In genomic region chr2:25558262-25558661, GRCh38 we compare ENCODE assay signal across 8 cellular contexts.
A peak's percentile ranks its signal among the peaks of the same experiment; 100 is the strongest.
DNase-seq lines count a peak whose midpoint lies in the region; ATAC-seq, FAIRE-seq and TF ChIP-seq lines count a peak whose summit lies in the region.

No MANE protein-coding gene starts in this region.

- H2AFZ ChIP-seq in endothelial cell of umbilical vein (ENCODE audit: low read depth, low read length): peak overlapping the region; percentile 7

- no peaks in the 10 kb centered on the region for H3K9me1 ChIP-seq in endothelial cell of umbilical vein (replicated peaks; ENCODE audit: control insufficient read depth, extremely low read depth, insufficient read depth, low read length)

- no peaks in the 10 kb centered on the region for H3K9me3 ChIP-seq in left ventricle myocardium inferior (replicated peaks)
- no peaks in the 10 kb centered on the region for H3K9me3 ChIP-seq in endothelial cell of umbilical vein (replicated peaks; ENCODE audit: control insufficient read depth, insufficient read depth, low read length)

- BruUV-seq in endothelial cell of umbilical vein (replicated peaks; lab: Mats Ljungman, UMichigan): no TSS peak

- dilution Hi-C loops in endothelial cell of umbilical vein (cut with MboI; ENCODE audit: extremely low pct_ligation_motif_present, low sequenced_read_pairs): no loop called here

- intact Hi-C loops in Right ventricle myocardium superior (cut with DNase I): no loop called here
- intact Hi-C loops in left ventricle myocardium inferior (cut with micrococcal nuclease): no loop called here
- intact Hi-C loops in endothelial cell of umbilical vein (cut with micrococcal nuclease): no loop called here

- H3K27ac ChIP-seq in left ventricle myocardium inferior (replicated peaks): no peak overlapping the region
- peak overlapping the region; percentile 56 for H3K27ac ChIP-seq in endothelial cell of umbilical vein (ENCODE audit: insufficient read depth, low read depth, low read length)

- H3K9ac ChIP-seq in endothelial cell of umbilical vein (replicated peaks; ENCODE audit: extremely low read depth, insufficient read depth, low read length): no peak overlapping the region

- H3K27me3 ChIP-seq in left ventricle myocardium inferior (ENCODE audit: low read depth): no peaks in the 10 kb centered on the region
- H3K27me3 ChIP-seq in endothelial cell of umbilical vein (ENCODE audit: control insufficient read depth in 2 of 2, insufficient read depth in 2 of 2, low read length in 2 of 2): no peaks in the 10 kb centered on the region

- POLR2A ChIA-PET in endothelial cell of umbilical vein (lab: Charles Lee): interaction anchor here (0.6 kb wide), 1 partner anchor 34 kb away, joined by 3 read pairs; no protein-coding TSS in a partner anchor

- no peaks in the 10 kb centered on the region for H4K20me1 ChIP-seq in endothelial cell of umbilical vein (replicated peaks; ENCODE audit: control insufficient read depth, extremely low read depth, insufficient read depth, low read length)

- H3K79me2 ChIP-seq in endothelial cell of umbilical vein (ENCODE audit: control insufficient read depth, insufficient read depth, low read length): no peaks in the 10 kb centered on the region

- H3K36me3 ChIP-seq in left ventricle myocardium inferior: no peaks in the 10 kb centered on the region
- no peaks in the 10 kb centered on the region for H3K36me3 ChIP-seq in endothelial cell of umbilical vein (ENCODE audit: control insufficient read depth in 2 of 2, extremely low read depth in 1 of 2, insufficient read depth in 2 of 2, low read length in 2 of 2)

- ATAC-seq in Right ventricle myocardium superior (ENCODE audit: poor library complexity): peak; percentile 57
- ATAC-seq in HG03108 (IDR thresholded peaks at IDR 0.05; ENCODE audit: unreplicated experiment): peak; percentile 83

- CTCF ChIA-PET in endothelial cell of umbilical vein (lab: Charles Lee): interaction anchor here (0.8 to 1.6 kb wide), 5 partner anchors 8 to 196 kb away, joined by 3 to 7 read pairs (median 4); no protein-coding TSS in a partner anchor

- no peak for TF ChIP-seq POLR2A in endothelial cell of umbilical vein (IDR thresholded peaks at IDR 0.05; ENCODE audit: low read depth, low read length)

- peak overlapping the region; percentile 39 for H3K4me2 ChIP-seq in endothelial cell of umbilical vein (ENCODE audit: insufficient read depth, low read length)

- no peak overlapping the region for H3K4me3 ChIP-seq in left ventricle myocardium inferior
- no peak overlapping the region for H3K4me3 ChIP-seq in endothelial cell of umbilical vein (replicated peaks in 1 of 3; ENCODE audit: insufficient read depth in 1 of 3, low read depth in 1 of 3, low read length in 3 of 3)

- DNase-seq in Right ventricle myocardium superior (no peak), left ventricle myocardium inferior (no peak), SKM-1 treated with dmso at 0.1 percent for 144 hours (lab: John Stamatoyannopoulos, UW; ENCODE audit: unreplicated experiment) (peak; percentile 63), endothelial cell of umbilical vein (ENCODE audit: low read depth, low spot score) (peak; percentile 79), NCI-H128 (lab: John Stamatoyannopoulos, UW; ENCODE audit: unreplicated experiment) (no peak), superior temporal gyrus (ENCODE audit: extremely low spot score) (no peak)
- peak; percentile 60 for DNase-seq in stimulated activated CD4-positive, alpha-beta T cell treated with anti-CD3 and anti-CD28 coated beads, Interleukin-4, amount 100 ng/mL, for 24 hours

- peaks cover 16% of the 10 kb centered on the region for H3K4me1 ChIP-seq in left ventricle myocardium inferior
- peaks cover 10% of the 10 kb centered on the region for H3K4me1 ChIP-seq in endothelial cell of umbilical vein (ENCODE audit: control insufficient read depth, extremely low read depth, insufficient read depth, low read length)

- peak; percentile 86 for FAIRE-seq in endothelial cell of umbilical vein (lab: Jason Lieb, UNC)

- TF ChIP-seq CTCF in left ventricle myocardium inferior (IDR thresholded peaks at IDR 0.05; ENCODE audit: borderline replicate concordance) (no peak), endothelial cell of umbilical vein (IDR thresholded peaks at IDR 0.05; ENCODE audit: extremely low read depth in 1 of 2, insufficient read depth in 1 of 2, low read depth in 1 of 2, low read length in 2 of 2) (no peak)

TF ChIP-seq in endothelial cell of umbilical vein, 7 proteins besides CTCF, POLR2A, EP300 and RAD21:
- TF ChIP-seq FOS (IDR thresholded peaks at IDR 0.05; ENCODE audit: borderline replicate concordance, insufficient read depth, low read length): peak; percentile 82
- TF ChIP-seq EZH2 (IDR thresholded peaks at IDR 0.05; ENCODE audit: borderline replicate concordance, low read depth, low read length, severe bottlenecking): no peak
- peak; percentile 85 for TF ChIP-seq JUN (IDR thresholded peaks at IDR 0.05; ENCODE audit: borderline replicate concordance, insufficient read depth, insufficient read length, low read depth)

Comparison
In these comparisons a context has a peak if more than half of its experiments do, and no peak if none do; other contexts are left out.
1. DNase-seq: peak in SKM-1 treated with dmso at 0.1 percent for 144 hours (single experiment), endothelial cell of umbilical vein (single experiment) and stimulated activated CD4-positive, alpha-beta T cell treated with anti-CD3 and anti-CD28 coated beads, Interleukin-4, amount 100 ng/mL, for 24 hours (single experiment); none in Right ventricle myocardium superior (single experiment), left ventricle myocardium inferior (single experiment), NCI-H128 (single experiment) and superior temporal gyrus (single experiment).